ENCODE assay signal across 27 cellular contexts in the genomic region with DNA sequence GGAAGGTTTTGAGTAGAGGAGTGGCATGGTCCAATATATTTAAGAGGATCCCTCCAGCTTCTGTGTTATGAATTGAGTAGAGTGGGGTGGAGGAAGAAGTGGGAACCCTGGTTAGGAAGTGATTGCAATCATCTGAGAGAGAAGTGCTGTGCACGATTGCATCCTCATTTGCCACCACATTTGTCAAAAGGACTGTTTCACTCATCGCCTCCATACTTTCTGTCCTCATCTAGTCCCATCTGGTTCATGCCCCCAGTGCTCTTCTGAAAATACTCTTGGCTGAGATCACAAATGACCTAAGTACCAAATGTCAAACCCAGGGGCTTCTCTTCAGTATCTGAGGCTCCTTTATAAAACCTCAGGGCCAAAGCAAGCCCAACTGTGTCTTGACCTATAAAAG.
"Had no signal": no experiment of that assay in that cellular context is flagged by ENCODE, and none has a peak within 500 bp of the region (broad histone marks: within the 10 kb centered on the region; RNA-seq: fewer than 3 reads in every experiment).

No MANE protein-coding gene starts in this region.

- H3K9me3 ChIP-seq: ascending aorta, breast epithelium had no signal

- H3K4me3 Mint-ChIP-seq: activated B cell treated with CpG ODN at 0.5 μM for 24 hours; activated CD4-positive, alpha-beta memory T cell treated with anti-CD3 and anti-CD28 coated beads, Interleukin-2, amount 10 ng/mL, durations not matched to agents 7 days and 5 days; activated naive CD4-positive, alpha-beta T cell treated with anti-CD3 and anti-CD28 coated beads, Interleukin-2, amount 10 ng/mL, durations not matched to agents 7 days and 5 days; activated naive CD8-positive, alpha-beta T cell treated with anti-CD3 and anti-CD28 coated beads, Interleukin-2, amount 10 ng/mL, durations not matched to agents 7 days and 5 days; brain; dendritic cell treated with granulocyte-macrophage colony-stimulating factor and Interleukin-4, amounts not matched to agents 40 ng/mL and 50 ng/mL, for 4 days; endodermal cell; T-helper 17 cell; T-helper 2 cell treated with Interferon-gamma antibody and Interleukin-4, amounts not matched to agents 5 μg/mL and 100 μg/mL, for 36 hours had no signal

- H3K36me3 ChIP-seq: ascending aorta, breast epithelium, cardiac muscle cell, WERI-Rb-1 had no signal

- H3K27me3 Mint-ChIP-seq: activated B cell treated with CpG ODN at 0.5 μM for 24 hours, brain had no signal

- DNase-seq: activated B cell treated with CpG ODN at 0.5 μM for 24 hours; activated CD4-positive, alpha-beta memory T cell treated with anti-CD3 and anti-CD28 coated beads, Interleukin-2, amount 10 ng/mL, durations not matched to agents 7 days and 5 days; activated gamma-delta T cell; activated naive CD4-positive, alpha-beta T cell; activated naive CD4-positive, alpha-beta T cell treated with anti-CD3 and anti-CD28 coated beads, Interleukin-2, amount 10 ng/mL, durations not matched to agents 7 days and 5 days; activated naive CD8-positive, alpha-beta T cell treated with anti-CD3 and anti-CD28 coated beads, Interleukin-2, amount 10 ng/mL, durations not matched to agents 7 days and 5 days; central memory CD4-positive, alpha-beta T cell; dorsolateral prefrontal cortex; effector memory CD4-positive, alpha-beta T cell; endodermal cell; foreskin fibroblast; head of caudate nucleus; T-helper 1 cell; T-helper 17 cell; T1000; WERI-Rb-1 had no signal

- H3K36me3 Mint-ChIP-seq: activated naive CD4-positive, alpha-beta T cell treated with anti-CD3 and anti-CD28 coated beads, Interleukin-2, amount 10 ng/mL, durations not matched to agents 7 days and 5 days; activated naive CD4-positive, alpha-beta T cell treated with anti-CD3 and anti-CD28 coated beads, Interleukin-2, amount 50 U/mL, for 72 hours; activated naive CD8-positive, alpha-beta T cell treated with anti-CD3 and anti-CD28 coated beads, Interleukin-2, amount 10 ng/mL, durations not matched to agents 7 days and 5 days; brain had no signal

- H3K4me3 ChIP-seq: ascending aorta, breast epithelium, cardiac muscle cell, coronary artery, dorsolateral prefrontal cortex had no signal

- H3K27ac Mint-ChIP-seq: activated B cell treated with CpG ODN at 0.5 μM for 24 hours; activated CD4-positive, alpha-beta memory T cell treated with anti-CD3 and anti-CD28 coated beads, Interleukin-2, amount 10 ng/mL, durations not matched to agents 7 days and 5 days; activated naive CD4-positive, alpha-beta T cell treated with anti-CD3 and anti-CD28 coated beads, Interleukin-2, amount 10 ng/mL, durations not matched to agents 7 days and 5 days; activated naive CD8-positive, alpha-beta T cell treated with anti-CD3 and anti-CD28 coated beads, Interleukin-2, amount 10 ng/mL, durations not matched to agents 7 days and 5 days; activated T-cell treated with anti-CD3 and anti-CD28 coated beads, Interleukin-2, amount 50 U/mL, for 72 hours; dendritic cell treated with granulocyte-macrophage colony-stimulating factor and Interleukin-4, amounts not matched to agents 40 ng/mL and 50 ng/mL, for 4 days; endodermal cell; T-helper 17 cell; T-helper 2 cell treated with Interferon-gamma antibody and Interleukin-4, amounts not matched to agents 5 μg/mL and 100 μg/mL, for 36 hours had no signal

- H3K4me1 Mint-ChIP-seq: activated naive CD4-positive, alpha-beta T cell treated with anti-CD3 and anti-CD28 coated beads, Interleukin-2, amount 10 ng/mL, durations not matched to agents 7 days and 5 days; activated naive CD8-positive, alpha-beta T cell treated with anti-CD3 and anti-CD28 coated beads, Interleukin-2, amount 10 ng/mL, durations not matched to agents 7 days and 5 days had no signal

- ATAC-seq: esophagus mucosa, T-helper 17 cell had no signal

- H3K4me1 ChIP-seq: ascending aorta, breast epithelium had no signal

- H3K9me3 Mint-ChIP-seq: activated CD4-positive, alpha-beta memory T cell treated with anti-CD3 and anti-CD28 coated beads, Interleukin-2, amount 10 ng/mL, durations not matched to agents 7 days and 5 days; activated naive CD4-positive, alpha-beta T cell treated with anti-CD3 and anti-CD28 coated beads, Interleukin-2, amount 10 ng/mL, durations not matched to agents 7 days and 5 days; activated naive CD4-positive, alpha-beta T cell treated with anti-CD3 and anti-CD28 coated beads, Interleukin-2, amount 50 U/mL, for 72 hours; activated naive CD8-positive, alpha-beta T cell treated with anti-CD3 and anti-CD28 coated beads, Interleukin-2, amount 10 ng/mL, durations not matched to agents 7 days and 5 days; activated T-cell treated with anti-CD3 and anti-CD28 coated beads, Interleukin-2, amount 50 U/mL, for 72 hours; brain; dendritic cell treated with granulocyte-macrophage colony-stimulating factor and Interleukin-4, amounts not matched to agents 40 ng/mL and 50 ng/mL, for 4 days; endodermal cell; T-helper 2 cell treated with Interferon-gamma antibody and Interleukin-4, amounts not matched to agents 5 μg/mL and 100 μg/mL, for 36 hours had no signal

- H3K27me3 ChIP-seq: ascending aorta, breast epithelium, cardiac muscle cell, dorsolateral prefrontal cortex had no signal

- FAIRE-seq: frontal cortex had no signal

- H3K27ac ChIP-seq: ascending aorta, breast epithelium, cardiac muscle cell, coronary artery, WERI-Rb-1 had no signal
